ENCODE assay signal across 13 cellular contexts in genomic region chrX:9164535-9165425, GRCh38.
DNase-seq lines count a peak whose midpoint lies in the region; ATAC-seq and TF ChIP-seq lines count a peak whose summit lies in the region.
"Had no signal": no experiment of that assay in that cellular context is flagged by ENCODE, and none has a peak within 500 bp of the region (broad histone marks: within the 10 kb centered on the region; RNA-seq: fewer than 3 reads in every experiment).

No MANE protein-coding gene starts in this region.

- intact Hi-C loops in activated CD8-positive, alpha-beta T cell treated with anti-CD3 and anti-CD28 coated beads for 36 hours (cut with micrococcal nuclease), result loop anchor here (5.0 kb wide), 1 partner anchor 188 kb away; no protein-coding TSS in a partner anchor
- intact Hi-C loops in PC-9 (cut with micrococcal nuclease; ENCODE audit: unreplicated experiment), result no loop called here
- intact Hi-C loops in A673 (cut with micrococcal nuclease; ENCODE audit: unreplicated experiment), result no loop called here

- H3K27ac ChIP-seq in PC-9 (peak overlapping the region; percentile 60), A673 (ENCODE audit: low read depth, low read length, poor library complexity, severe bottlenecking) (no peak overlapping the region)
- H3K27ac ChIP-seq: transverse colon had no signal

- H4K20me1 ChIP-seq in PC-9 (ENCODE audit: insufficient read depth), result no peaks in the 10 kb centered on the region

- H3F3A ChIP-seq in PC-9 (ENCODE audit: insufficient read depth, low read depth), result peaks cover 11% of the 10 kb centered on the region

- peaks cover 42% of the 10 kb centered on the region for H3K4me1 Mint-ChIP-seq in activated CD8-positive, alpha-beta T cell treated with anti-CD3 and anti-CD28 coated beads for 36 hours (ENCODE audit: low read depth)
- H3K4me1 Mint-ChIP-seq in activated CD8-positive, alpha-beta T cell treated with anti-CD3 and anti-CD28 coated beads, Interleukin-2, amount 10 ng/mL, durations not matched to agents 7 days and 5 days (ENCODE audit: low read depth), result peaks cover 24% of the 10 kb centered on the region
- H3K4me1 Mint-ChIP-seq in stimulated activated effector memory CD8-positive, alpha-beta T cell treated with anti-CD3 and anti-CD28 coated beads, Interleukin-12 subunit alpha, Interleukin-12 subunit beta, amount 100 ng/mL, for 72 hours, result peaks cover 40% of the 10 kb centered on the region

- peaks cover 4% of the 10 kb centered on the region for H3K9me3 Mint-ChIP-seq in activated CD8-positive, alpha-beta T cell treated with anti-CD3 and anti-CD28 coated beads for 36 hours
- H3K9me3 Mint-ChIP-seq in activated CD8-positive, alpha-beta T cell treated with anti-CD3 and anti-CD28 coated beads, Interleukin-2, amount 10 ng/mL, durations not matched to agents 7 days and 5 days (ENCODE audit: insufficient read depth), result no peaks in the 10 kb centered on the region
- no peaks in the 10 kb centered on the region for H3K9me3 Mint-ChIP-seq in stimulated activated effector memory CD8-positive, alpha-beta T cell treated with anti-CD3 and anti-CD28 coated beads, Interleukin-12 subunit alpha, Interleukin-12 subunit beta, amount 100 ng/mL, for 72 hours

- H3K9me3 ChIP-seq in PC-9 (ENCODE audit: insufficient read depth, low read depth) (peaks cover 10% of the 10 kb centered on the region; the same call in 1 of the 2 replicates), A673 (ENCODE audit: low read depth, low read length, poor library complexity, severe bottlenecking) (no peaks in the 10 kb centered on the region)
- H3K9me3 ChIP-seq: transverse colon had no signal

- DNase-seq in activated CD8-positive, alpha-beta T cell treated with anti-CD3 and anti-CD28 coated beads for 36 hours, result peak; percentile 9
- DNase-seq in activated CD8-positive, alpha-beta T cell treated with anti-CD3 and anti-CD28 coated beads, Interleukin-2, amount 10 ng/mL, durations not matched to agents 7 days and 5 days, result no peak
- DNase-seq in PC-9 (peak in 1 of 2 experiments; percentile 40), choroid plexus epithelial cell (ENCODE audit: low read depth) (peak; percentile 50), HT-29 (ENCODE audit: low spot score) (no peak), A673 (ENCODE audit: low spot score) (no peak)
- DNase-seq in stimulated activated effector memory CD8-positive, alpha-beta T cell treated with anti-CD3 and anti-CD28 coated beads, Interleukin-12 subunit alpha, Interleukin-12 subunit beta, amount 100 ng/mL, for 72 hours (ENCODE audit: low spot score in 2 of 2), result no peak
- DNase-seq: dermis blood vessel endothelial cell, DMS79, OCI-M1, transverse colon had no signal

- H3K9me2 ChIP-seq in PC-9 (ENCODE audit: insufficient read depth), result no peaks in the 10 kb centered on the region

- no peaks in the 10 kb centered on the region for H3K36me3 ChIP-seq in PC-9 (ENCODE audit: low read depth)
- H3K36me3 ChIP-seq in A673 (ENCODE audit: insufficient read depth, low read length, poor library complexity, severe bottlenecking), result no peaks in the 10 kb centered on the region
- H3K36me3 ChIP-seq: transverse colon had no signal

- H3K27ac Mint-ChIP-seq in activated CD8-positive, alpha-beta T cell treated with anti-CD3 and anti-CD28 coated beads for 36 hours, result peak overlapping the region; percentile 57
- H3K27ac Mint-ChIP-seq in activated CD8-positive, alpha-beta T cell treated with anti-CD3 and anti-CD28 coated beads, Interleukin-2, amount 10 ng/mL, durations not matched to agents 7 days and 5 days, result no peak overlapping the region
- peak overlapping the region; percentile 4 for H3K27ac Mint-ChIP-seq in stimulated activated effector memory CD8-positive, alpha-beta T cell treated with anti-CD3 and anti-CD28 coated beads, Interleukin-12 subunit alpha, Interleukin-12 subunit beta, amount 100 ng/mL, for 72 hours
- H3K27ac Mint-ChIP-seq: T-helper 1 cell treated with Interleukin-12 subunit alpha and Interleukin-12 subunit beta and Interleukin-4 antibody, amounts not matched to agents 30 μg/mL and 1 μg/mL, for 36 hours had no signal

- no peak for ATAC-seq in activated CD8-positive, alpha-beta T cell treated with anti-CD3 and anti-CD28 coated beads for 36 hours
- no peak for ATAC-seq in activated CD8-positive, alpha-beta T cell treated with anti-CD3 and anti-CD28 coated beads, Interleukin-2, amount 10 ng/mL, durations not matched to agents 7 days and 5 days
- ATAC-seq in stimulated activated effector memory CD8-positive, alpha-beta T cell treated with anti-CD3 and anti-CD28 coated beads, Interleukin-12 subunit alpha, Interleukin-12 subunit beta, amount 100 ng/mL, for 72 hours, result no peak
- no peak for ATAC-seq in GM18502 (IDR thresholded peaks at IDR 0.05; ENCODE audit: poor library complexity, unreplicated experiment)

- peaks cover 12% of the 10 kb centered on the region for H3K36me3 Mint-ChIP-seq in activated CD8-positive, alpha-beta T cell treated with anti-CD3 and anti-CD28 coated beads for 36 hours (ENCODE audit: low read depth)
- H3K36me3 Mint-ChIP-seq in activated CD8-positive, alpha-beta T cell treated with anti-CD3 and anti-CD28 coated beads, Interleukin-2, amount 10 ng/mL, durations not matched to agents 7 days and 5 days (ENCODE audit: low read depth), result peaks cover 4% of the 10 kb centered on the region
- no peaks in the 10 kb centered on the region for H3K36me3 Mint-ChIP-seq in stimulated activated effector memory CD8-positive, alpha-beta T cell treated with anti-CD3 and anti-CD28 coated beads, Interleukin-12 subunit alpha, Interleukin-12 subunit beta, amount 100 ng/mL, for 72 hours

- no peak overlapping the region for H2AFZ ChIP-seq in PC-9

- no peak for TF ChIP-seq CTCF in activated CD8-positive, alpha-beta T cell treated with anti-CD3 and anti-CD28 coated beads for 36 hours (IDR thresholded peaks at IDR 0.05)
- TF ChIP-seq CTCF in PC-9 (conservative IDR thresholded peaks at IDR 0.05) (no peak), choroid plexus epithelial cell (conservative IDR thresholded peaks at IDR 0.05; ENCODE audit: low read depth, low read length) (no peak), A673 (conservative IDR thresholded peaks at IDR 0.05; ENCODE audit: low read depth, low read length) (no peak)

- CTCF ChIA-PET in activated CD8-positive, alpha-beta T cell treated with anti-CD3 and anti-CD28 coated beads for 36 hours (lab: Charles Lee), result no interaction called here
- CTCF ChIA-PET in activated CD8-positive, alpha-beta T cell treated with anti-CD3 and anti-CD28 coated beads, Interleukin-2, amount 10 ng/mL, durations not matched to agents 7 days and 5 days (lab: Charles Lee), result no interaction called here
- CTCF ChIA-PET in PC-9 (lab: Charles Lee), result no interaction called here
- CTCF ChIA-PET in A673 (lab: Charles Lee), result interaction anchor here (0.6 kb wide), 1 partner anchor 297 kb away, joined by 3 read pairs; no protein-coding TSS in a partner anchor

- H3K79me2 ChIP-seq in PC-9 (ENCODE audit: low read depth), result no peaks in the 10 kb centered on the region

- BruUV-seq in PC-9 (replicated peaks; lab: Mats Ljungman, UMichigan) (no TSS peak), A673 (replicated peaks; lab: Mats Ljungman, UMichigan) (no TSS peak)

- H3K27me3 ChIP-seq in PC-9 (ENCODE audit: insufficient read depth, low read depth) (no peaks in the 10 kb centered on the region), A673 (replicated peaks; ENCODE audit: insufficient read depth, low read depth, low read length, poor library complexity) (no peaks in the 10 kb centered on the region)
- H3K27me3 ChIP-seq: transverse colon had no signal

- H3K4me3 Mint-ChIP-seq in activated CD8-positive, alpha-beta T cell treated with anti-CD3 and anti-CD28 coated beads for 36 hours, result no peak overlapping the region
- no peak overlapping the region for H3K4me3 Mint-ChIP-seq in activated CD8-positive, alpha-beta T cell treated with anti-CD3 and anti-CD28 coated beads, Interleukin-2, amount 10 ng/mL, durations not matched to agents 7 days and 5 days
- no peak overlapping the region for H3K4me3 Mint-ChIP-seq in stimulated activated effector memory CD8-positive, alpha-beta T cell treated with anti-CD3 and anti-CD28 coated beads, Interleukin-12 subunit alpha, Interleukin-12 subunit beta, amount 100 ng/mL, for 72 hours
- H3K4me3 Mint-ChIP-seq: T-helper 1 cell treated with Interleukin-12 subunit alpha and Interleukin-12 subunit beta and Interleukin-4 antibody, amounts not matched to agents 30 μg/mL and 1 μg/mL, for 36 hours had no signal

- H3K4me2 ChIP-seq in PC-9, result peak overlapping the region; percentile 44; the same call in 1 of the 2 replicates

- POLR2A ChIA-PET in activated CD8-positive, alpha-beta T cell treated with anti-CD3 and anti-CD28 coated beads for 36 hours (lab: Charles Lee), result no interaction called here
- POLR2A ChIA-PET in activated CD8-positive, alpha-beta T cell treated with anti-CD3 and anti-CD28 coated beads, Interleukin-2, amount 10 ng/mL, durations not matched to agents 7 days and 5 days (lab: Charles Lee), result no interaction called here
- POLR2A ChIA-PET in PC-9 (lab: Charles Lee; ENCODE audit: unreplicated experiment) (no interaction called here), A673 (lab: Charles Lee; ENCODE audit: low non-redundant PET) (no interaction called here)

- H3K4me1 ChIP-seq in PC-9 (replicated peaks; ENCODE audit: insufficient read depth), result peaks cover 45% of the 10 kb centered on the region
- H3K4me1 ChIP-seq in A673 (ENCODE audit: insufficient read depth, low read length, poor library complexity, severe bottlenecking), result peaks cover 4% of the 10 kb centered on the region
- H3K4me1 ChIP-seq: transverse colon had no signal

- no peak overlapping the region for H3K4me3 ChIP-seq in PC-9
- no peak overlapping the region for H3K4me3 ChIP-seq in choroid plexus epithelial cell (ENCODE audit: low read depth, low read length)
- no peak overlapping the region for H3K4me3 ChIP-seq in A673 (ENCODE audit: low read depth, low read length, poor library complexity, severe bottlenecking)
- H3K4me3 ChIP-seq: transverse colon had no signal

- H3K27me3 Mint-ChIP-seq in activated CD8-positive, alpha-beta T cell treated with anti-CD3 and anti-CD28 coated beads for 36 hours, result no peaks in the 10 kb centered on the region
- H3K27me3 Mint-ChIP-seq in activated CD8-positive, alpha-beta T cell treated with anti-CD3 and anti-CD28 coated beads, Interleukin-2, amount 10 ng/mL, durations not matched to agents 7 days and 5 days (ENCODE audit: low read depth), result no peaks in the 10 kb centered on the region

Comparison
In these comparisons a context has a peak if more than half of its experiments do, and no peak if none do; other contexts are left out.
1. DNase-seq: peak in activated CD8-positive, alpha-beta T cell treated with anti-CD3 and anti-CD28 coated beads for 36 hours (single experiment) and choroid plexus epithelial cell (single experiment); none in activated CD8-positive, alpha-beta T cell treated with anti-CD3 and anti-CD28 coated beads, Interleukin-2, amount 10 ng/mL, durations not matched to agents 7 days and 5 days (single experiment), stimulated activated effector memory CD8-positive, alpha-beta T cell treated with anti-CD3 and anti-CD28 coated beads, Interleukin-12 subunit alpha, Interleukin-12 subunit beta, amount 100 ng/mL, for 72 hours (0 of 2), HT-29 (single experiment) and A673 (single experiment).